ENCODE assay signal across 1 cellular context in the genomic region with DNA sequence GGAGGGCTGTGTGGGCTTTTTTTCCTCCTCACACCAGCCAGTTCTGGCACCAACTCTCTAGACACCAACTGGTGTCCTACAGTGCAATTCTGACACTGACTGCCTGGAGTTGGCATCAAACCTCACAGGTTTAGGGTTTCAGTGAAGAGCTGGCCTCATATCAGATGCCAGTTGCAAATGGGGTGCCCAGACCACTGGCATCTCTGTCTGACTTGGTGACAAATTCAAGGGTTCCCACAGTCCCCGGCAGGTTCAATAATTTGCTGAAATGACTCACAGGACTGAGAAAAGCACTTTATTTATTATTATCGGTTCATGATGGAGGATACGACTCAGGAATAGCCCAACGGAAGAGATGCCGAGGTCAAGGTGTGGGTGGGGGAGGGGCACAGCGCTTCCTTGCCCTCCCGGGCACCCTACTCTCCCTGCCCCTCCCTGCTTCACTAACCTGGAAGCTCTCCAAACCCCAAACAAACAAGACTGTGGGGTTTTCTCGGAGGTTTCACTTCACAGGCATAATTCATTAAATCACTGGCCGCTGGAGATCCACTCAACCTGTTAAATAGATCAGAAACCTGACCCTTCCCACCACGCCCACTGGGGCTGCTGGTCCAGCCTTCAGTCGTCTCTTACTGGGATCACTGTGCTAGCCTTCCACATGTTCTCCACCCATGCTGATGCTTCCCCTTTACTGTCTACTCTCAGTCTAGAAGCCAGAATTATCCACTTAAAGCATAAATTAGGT.
TF ChIP-seq lines count a peak whose summit lies in the region.

No MANE protein-coding gene starts in this region.

TF ChIP-seq in IMR-90, 13 proteins besides CTCF, POLR2A, EP300 and RAD21:
- TF ChIP-seq NFE2L2 (IDR thresholded peaks at IDR 0.05; ENCODE audit: low read depth, low read length): no peak
- TF ChIP-seq RFX5 (IDR thresholded peaks at IDR 0.05; ENCODE audit: low read depth, low read length): no peak
- no peak for TF ChIP-seq MAZ (IDR thresholded peaks at IDR 0.05; ENCODE audit: borderline replicate concordance, low read depth, low read length)
- TF ChIP-seq, protein P1, sequence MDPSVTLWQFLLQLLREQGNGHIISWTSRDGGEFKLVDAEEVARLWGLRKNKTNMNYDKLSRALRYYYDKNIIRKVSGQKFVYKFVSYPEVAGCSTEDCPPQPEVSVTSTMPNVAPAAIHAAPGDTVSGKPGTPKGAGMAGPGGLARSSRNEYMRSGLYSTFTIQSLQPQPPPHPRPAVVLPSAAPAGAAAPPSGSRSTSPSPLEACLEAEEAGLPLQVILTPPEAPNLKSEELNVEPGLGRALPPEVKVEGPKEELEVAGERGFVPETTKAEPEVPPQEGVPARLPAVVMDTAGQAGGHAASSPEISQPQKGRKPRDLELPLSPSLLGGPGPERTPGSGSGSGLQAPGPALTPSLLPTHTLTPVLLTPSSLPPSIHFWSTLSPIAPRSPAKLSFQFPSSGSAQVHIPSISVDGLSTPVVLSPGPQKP (IDR thresholded peaks at IDR 0.05; ENCODE audit: borderline replicate concordance, low read depth, low read length): no peak
- no peak for TF ChIP-seq BHLHE40 (IDR thresholded peaks at IDR 0.05; ENCODE audit: low read depth, low read length)
- no peak for TF ChIP-seq SMC3 (IDR thresholded peaks at IDR 0.05; ENCODE audit: low read depth, low read length)
- TF ChIP-seq RCOR1 (IDR thresholded peaks at IDR 0.05; ENCODE audit: insufficient replicate concordance, low read length): no peak
- no peak for TF ChIP-seq CHD1 (IDR thresholded peaks at IDR 0.05; ENCODE audit: low read depth, low read length)
- TF ChIP-seq MXI1 (IDR thresholded peaks at IDR 0.05; ENCODE audit: borderline replicate concordance, low read depth, low read length): no peak
- TF ChIP-seq CEBPB (IDR thresholded peaks at IDR 0.05; ENCODE audit: low read depth, low read length): no peak
- TF ChIP-seq FOS (IDR thresholded peaks at IDR 0.05; ENCODE audit: low read depth, low read length): no peak
- TF ChIP-seq, protein P2, sequence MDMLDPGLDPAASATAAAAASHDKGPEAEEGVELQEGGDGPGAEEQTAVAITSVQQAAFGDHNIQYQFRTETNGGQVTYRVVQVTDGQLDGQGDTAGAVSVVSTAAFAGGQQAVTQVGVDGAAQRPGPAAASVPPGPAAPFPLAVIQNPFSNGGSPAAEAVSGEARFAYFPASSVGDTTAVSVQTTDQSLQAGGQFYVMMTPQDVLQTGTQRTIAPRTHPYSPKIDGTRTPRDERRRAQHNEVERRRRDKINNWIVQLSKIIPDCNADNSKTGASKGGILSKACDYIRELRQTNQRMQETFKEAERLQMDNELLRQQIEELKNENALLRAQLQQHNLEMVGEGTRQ (IDR thresholded peaks at IDR 0.05; ENCODE audit: low read depth, low read length): no peak
- no peak for TF ChIP-seq MAFK (IDR thresholded peaks at IDR 0.05; ENCODE audit: low read depth, low read length)
